ENCODE assay signal across 13 cellular contexts in genomic region chr7:73909051-73909941, GRCh38. TPM values are rescaled to one million over a fixed set of nuclear protein-coding genes. Genes with fewer than 3 reads are reported as not detected.
DNase-seq lines count a peak whose midpoint lies in the region; ATAC-seq, FAIRE-seq and TF ChIP-seq lines count a peak whose summit lies in the region.
"Had no signal": no experiment of that assay in that cellular context is flagged by ENCODE, and none has a peak within 500 bp of the region (broad histone marks: within the 10 kb centered on the region; RNA-seq: fewer than 3 reads in every experiment).

No MANE protein-coding gene starts in this region.

- TF ChIP-seq POLR2A in GM12891 (IDR thresholded peaks at IDR 0.05; ENCODE audit: low read depth, low read length) (no peak), gastroesophageal sphincter (IDR thresholded peaks at IDR 0.05) (no peak), esophagus squamous epithelium (IDR thresholded peaks at IDR 0.05) (no peak)

- 15 to 20% methylated on average over 1 to 2 of the region's 13 CpGs for WGBS in gastroesophageal sphincter (ENCODE audit: low coverage in 1 of 2), 2 donors
- 30 to 48% methylated on average over 4 to 6 of the region's 13 CpGs for WGBS in esophagus squamous epithelium, 2 donors

- no peaks in the 10 kb centered on the region for H3K36me3 ChIP-seq in OCI-LY3 (replicated peaks; ENCODE audit: low read depth, low read length)
- no peaks in the 10 kb centered on the region for H3K36me3 ChIP-seq in gastroesophageal sphincter
- no peaks in the 10 kb centered on the region for H3K36me3 ChIP-seq in esophagus squamous epithelium
- H3K36me3 ChIP-seq: HAP-1 had no signal

- no peak for DNase-seq in GM12891 (ENCODE audit: insufficient read length, low spot score)
- DNase-seq in pons (ENCODE audit: low spot score) = peak; percentile 67
- no peak for DNase-seq in esophagus squamous epithelium (lab: John Stamatoyannopoulos, UW)
- DNase-seq in stimulated activated naive CD4-positive, alpha-beta T cell (lab: John Stamatoyannopoulos, UW) = no peak

- H3K4me1 ChIP-seq in OCI-LY3 (ENCODE audit: low read length) (peaks cover 11% of the 10 kb centered on the region), gastroesophageal sphincter (peaks cover 0 to 24% (median 0%) of the 10 kb centered on the region in 3 donors), esophagus squamous epithelium (peaks cover 0 to 22% (median 10%) of the 10 kb centered on the region in 3 donors)
- H3K4me1 ChIP-seq: HAP-1 had no signal

- FAIRE-seq in GM12891 (lab: Jason Lieb, UNC) = no peak

- no peak overlapping the region for H3K27ac ChIP-seq in OCI-LY3 (ENCODE audit: low read length)
- H3K27ac ChIP-seq in gastroesophageal sphincter = peak overlapping the region in 1 of 4 donors; percentile 26
- H3K27ac ChIP-seq in esophagus squamous epithelium = no peak overlapping the region
- H3K27ac ChIP-seq: epithelial cell of prostate, KMS-11 had no signal

- H3K9ac ChIP-seq in OCI-LY3 (ENCODE audit: low read length) = peak overlapping the region; percentile 49; the same call in 1 of the 2 replicates
- H3K9ac ChIP-seq: KMS-11 had no signal

- H3K27me3 ChIP-seq in OCI-LY3 (ENCODE audit: low read depth, low read length) (no peaks in the 10 kb centered on the region), gastroesophageal sphincter (no peaks in the 10 kb centered on the region), esophagus squamous epithelium (no peaks in the 10 kb centered on the region)

- peak overlapping the region; percentile 93 for H2AFZ ChIP-seq in OCI-LY3 (ENCODE audit: low read depth, low read length)

- intact Hi-C loops in esophagus squamous epithelium (cut with DNase I) = no loop called here

- peak overlapping the region; percentile 50 for H3K4me2 ChIP-seq in OCI-LY3 (ENCODE audit: low read length)
- H3K4me2 ChIP-seq: KMS-11 had no signal

- peak overlapping the region; percentile 25 for H3K4me3 ChIP-seq in OCI-LY3 (ENCODE audit: low read length)
- H3K4me3 ChIP-seq in gastroesophageal sphincter = no peak overlapping the region
- no peak overlapping the region for H3K4me3 ChIP-seq in esophagus squamous epithelium
- H3K4me3 ChIP-seq: HAP-1 had no signal

- no peak for TF ChIP-seq EP300 in gastroesophageal sphincter (IDR thresholded peaks at IDR 0.05)

- ATAC-seq in gastroesophageal sphincter (peak; percentile 48), HG02678 (IDR thresholded peaks at IDR 0.05; ENCODE audit: unreplicated experiment) (no peak)
- ATAC-seq: activated CD4-positive, CD25-positive, alpha-beta regulatory T cell treated with anti-CD3 and anti-CD28 coated beads, Interleukin-2, amount 50 U/mL, for 24 hours had no signal

- no peaks in the 10 kb centered on the region for H4K20me1 ChIP-seq in OCI-LY3 (ENCODE audit: insufficient read depth, low read length)

- H3K79me2 ChIP-seq in OCI-LY3 (ENCODE audit: low read length) = no peaks in the 10 kb centered on the region

- TF ChIP-seq CTCF in OCI-LY3 (IDR thresholded peaks at IDR 0.05; ENCODE audit: low read depth, low read length) = no peak
- no peak for TF ChIP-seq CTCF in gastroesophageal sphincter (IDR thresholded peaks at IDR 0.05)
- no peak for TF ChIP-seq CTCF in esophagus squamous epithelium (IDR thresholded peaks at IDR 0.05)

- no peaks in the 10 kb centered on the region for H3K9me3 ChIP-seq in OCI-LY3 (ENCODE audit: insufficient read depth, low read length)
- no peaks in the 10 kb centered on the region for H3K9me3 ChIP-seq in gastroesophageal sphincter
- H3K9me3 ChIP-seq in esophagus squamous epithelium = no peaks in the 10 kb centered on the region
- H3K9me3 ChIP-seq: HAP-1 had no signal

TF ChIP-seq in GM12891, 5 proteins besides CTCF, POLR2A, EP300 and RAD21:
- TF ChIP-seq SPI1 (IDR thresholded peaks at IDR 0.05; ENCODE audit: low read depth, low read length) (peak; percentile 69), PAX5 (IDR thresholded peaks at IDR 0.05; ENCODE audit: insufficient read depth, low read length, severe bottlenecking) (no peak), TAF1 (IDR thresholded peaks at IDR 0.05; ENCODE audit: low read depth, low read length) (no peak)
TF ChIP-seq in GM12891: peak in this region for 1.

RNA-seq across cellular contexts. Expression of gene TMEM270, which starts 48.3 kb away (rescaled TPM):
- not detected for polyA plus RNA-seq in GM12891 (2012; ENCODE audit: low read depth, missing spikeins)
- total RNA-seq in gastroesophageal sphincter (not detected), esophagus squamous epithelium (not detected)
- total RNA-seq: neural crest cell, RPMI7951 had no signal
